Comparison of ENCODE assay signal across 1 cellular context in genomic region chr7:102890292-102890970, GRCh38.
TF ChIP-seq lines count a peak whose summit lies in the region.

No MANE protein-coding gene starts in this region.

TF ChIP-seq in SK-N-SH, 30 proteins besides CTCF, POLR2A, EP300 and RAD21 (continued from another document):
- TF ChIP-seq USF1 (IDR thresholded peaks at IDR 0.05; ENCODE audit: borderline replicate concordance, low read depth) (no peak), GABPA (IDR thresholded peaks at IDR 0.05; ENCODE audit: low read depth) (no peak), TEAD4 (IDR thresholded peaks at IDR 0.05; ENCODE audit: borderline replicate concordance, insufficient read depth) (no peak)
